In genomic region chr9:91814681-91815212, GRCh38 we compare ENCODE assay signal across 26 cellular contexts.
DNase-seq lines count a peak whose midpoint lies in the region; ATAC-seq, FAIRE-seq and TF ChIP-seq lines count a peak whose summit lies in the region.
"Had no signal": no experiment of that assay in that cellular context is flagged by ENCODE, and none has a peak within 500 bp of the region (broad histone marks: within the 10 kb centered on the region; RNA-seq: fewer than 3 reads in every experiment).

No MANE protein-coding gene starts in this region.

- H3K9me3 ChIP-seq in HEK293 (ENCODE audit: control insufficient read depth, insufficient read depth, low read depth, low read length) (no peaks in the 10 kb centered on the region), adrenal gland (replicated peaks in 1 of 3) (no peaks in the 10 kb centered on the region)
- H3K9me3 ChIP-seq: lower lobe of right lung, stomach, thyroid gland had no signal

- no peak for TF ChIP-seq POLR2A in adrenal gland (IDR thresholded peaks at IDR 0.05)
- TF ChIP-seq POLR2A in GM12891 (IDR thresholded peaks at IDR 0.05; ENCODE audit: low read depth, low read length): no peak

- DNase-seq in adrenal gland (peak in 5 of 7 donors; percentile 35 to 65 (median 57)), left kidney (ENCODE audit: low read depth, low spot score) (peak; percentile 43), progenitor cell of endocrine pancreas (ENCODE audit: low spot score, unreplicated experiment) (no peak), ACHN (no peak), GM12891 (ENCODE audit: insufficient read length, low spot score) (no peak)
- DNase-seq: activated B cell treated with CpG ODN at 0.5 μM for 24 hours; activated gamma-delta T cell treated with Interleukin-2 at 50 U/mL for 16 hours; activated naive CD8-positive, alpha-beta T cell treated with anti-CD3 and anti-CD28 coated beads, Interleukin-2, amount 50 U/mL, for 24 hours; activated T-cell treated with anti-CD3 and anti-CD28 coated beads, Interleukin-2, amount 50 U/mL, for 48 hours; CD8-positive, alpha-beta memory T cell; central memory CD4-positive, alpha-beta T cell; foreskin melanocyte; HCEC 1CT; lower lobe of right lung; MM.1S; NCI-H2029 treated with DMSO at 0.1 percent for 48 hours; NCI-H446 treated with DMSO at 0.1 percent for 48 hours; RPMI8226; stimulated activated CD4-positive, alpha-beta T cell treated with anti-CD3 and anti-CD28 coated beads, Interleukin-4, amount 100 ng/mL, for 1 hour; stomach; T-helper 1 cell; thyroid gland had no signal

- no peaks in the 10 kb centered on the region for H3K27me3 ChIP-seq in adrenal gland
- H3K27me3 ChIP-seq: stomach, thyroid gland had no signal

- WGBS in adrenal gland, 4 donors: 50 to 68% (median 55%) methylated on average over 8 of the region's 8 CpGs

- peaks cover 53% of the 10 kb centered on the region for H3K4me1 Mint-ChIP-seq in progenitor cell of endocrine pancreas (ENCODE audit: low read depth)
- H3K4me1 Mint-ChIP-seq: activated B cell treated with CpG ODN at 0.5 μM for 24 hours; activated CD8-positive, alpha-beta memory T cell treated with anti-CD3 and anti-CD28 coated beads, Interleukin-2, amount 10 ng/mL, durations not matched to agents 7 days and 5 days; activated naive CD8-positive, alpha-beta T cell treated with anti-CD3 and anti-CD28 coated beads, Interleukin-2, amount 50 U/mL, for 24 hours; CD8-positive, alpha-beta memory T cell had no signal

- H3K36me3 Mint-ChIP-seq in progenitor cell of endocrine pancreas (ENCODE audit: insufficient read depth): no peaks in the 10 kb centered on the region
- H3K36me3 Mint-ChIP-seq: activated CD8-positive, alpha-beta memory T cell treated with anti-CD3 and anti-CD28 coated beads, Interleukin-2, amount 10 ng/mL, durations not matched to agents 7 days and 5 days; CD8-positive, alpha-beta memory T cell had no signal

- FAIRE-seq in GM12891 (lab: Jason Lieb, UNC): no peak

- CTCF ChIA-PET in HEK293 (lab: Yijun Ruan, JAX): interaction anchor here (0.5 to 0.7 kb wide), 2 partner anchors 110 to 154 kb away, joined by 3 read pairs; no protein-coding TSS in a partner anchor

- H3K9me3 Mint-ChIP-seq in progenitor cell of endocrine pancreas (ENCODE audit: low read depth): no peaks in the 10 kb centered on the region
- H3K9me3 Mint-ChIP-seq: activated B cell treated with CpG ODN at 0.5 μM for 24 hours; activated naive CD8-positive, alpha-beta T cell treated with anti-CD3 and anti-CD28 coated beads, Interleukin-2, amount 50 U/mL, for 24 hours; CD8-positive, alpha-beta memory T cell; neural crest cell had no signal

- ATAC-seq in HG03108 (IDR thresholded peaks at IDR 0.05; ENCODE audit: unreplicated experiment): no peak
- ATAC-seq: activated CD8-positive, alpha-beta memory T cell treated with anti-CD3 and anti-CD28 coated beads, Interleukin-2, amount 10 ng/mL, durations not matched to agents 7 days and 5 days; activated naive CD8-positive, alpha-beta T cell treated with anti-CD3 and anti-CD28 coated beads, Interleukin-2, amount 50 U/mL, for 24 hours; lower lobe of right lung had no signal

- H3K36me3 ChIP-seq in HEK293 (ENCODE audit: control insufficient read depth in 2 of 2, insufficient read depth in 1 of 2, low read length in 2 of 2): no peaks in the 10 kb centered on the region
- no peaks in the 10 kb centered on the region for H3K36me3 ChIP-seq in adrenal gland (replicated peaks in 1 of 2)
- H3K36me3 ChIP-seq: lower lobe of right lung, stomach, thyroid gland had no signal

- no peak overlapping the region for H3K4me3 Mint-ChIP-seq in progenitor cell of endocrine pancreas (ENCODE audit: low read depth)
- H3K4me3 Mint-ChIP-seq: activated B cell treated with CpG ODN at 0.5 μM for 24 hours; activated CD8-positive, alpha-beta memory T cell treated with anti-CD3 and anti-CD28 coated beads, Interleukin-2, amount 10 ng/mL, durations not matched to agents 7 days and 5 days; activated naive CD8-positive, alpha-beta T cell treated with anti-CD3 and anti-CD28 coated beads, Interleukin-2, amount 50 U/mL, for 24 hours; CD8-positive, alpha-beta memory T cell; neural crest cell had no signal

- no peak overlapping the region for H3K4me3 ChIP-seq in HEK293 (ENCODE audit: low read depth, low read length)
- no peak overlapping the region for H3K4me3 ChIP-seq in adrenal gland
- H3K4me3 ChIP-seq: lower lobe of right lung, stomach, thyroid gland had no signal

- H3K27ac ChIP-seq in HEK293 (ENCODE audit: extremely low read depth, low read depth, low read length) (no peak overlapping the region), adrenal gland (peak overlapping the region in 2 of 5 donors; percentile 59 to 64)
- H3K27ac ChIP-seq: lower lobe of right lung had no signal

- POLR2A ChIA-PET in HEK293 (lab: Yijun Ruan, JAX): no interaction called here

- in situ Hi-C loops in ACHN (cut with HindIII; ENCODE audit: low pct_ligation_motif_present, low pct_unique_long_range_greater_than_20kb, low sequenced_read_pairs): no loop called here

- H3K27ac Mint-ChIP-seq in progenitor cell of endocrine pancreas: peak overlapping the region; percentile 23
- H3K27ac Mint-ChIP-seq: activated B cell treated with CpG ODN at 0.5 μM for 24 hours; activated CD8-positive, alpha-beta memory T cell treated with anti-CD3 and anti-CD28 coated beads, Interleukin-2, amount 10 ng/mL, durations not matched to agents 7 days and 5 days; activated naive CD8-positive, alpha-beta T cell treated with anti-CD3 and anti-CD28 coated beads, Interleukin-2, amount 50 U/mL, for 24 hours had no signal

- peaks cover 2% of the 10 kb centered on the region; the same call in 1 of the 2 replicates for H3K4me1 ChIP-seq in HEK293 (ENCODE audit: control insufficient read depth, insufficient read depth, low read length)
- peaks cover 24 to 31% of the 10 kb centered on the region in 2 donors for H3K4me1 ChIP-seq in adrenal gland (replicated peaks in 1 of 2)

- TF ChIP-seq CTCF in HEK293 (tag by site-specific recombination; IDR thresholded peaks at IDR 0.05): no peak
- no peak for TF ChIP-seq CTCF in adrenal gland (IDR thresholded peaks at IDR 0.05)
- TF ChIP-seq CTCF in progenitor cell of endocrine pancreas (IDR thresholded peaks at IDR 0.05; ENCODE audit: unreplicated experiment): no peak

- intact Hi-C loops in adrenal gland (cut with DNase I): no loop called here

- H3K27me3 Mint-ChIP-seq in progenitor cell of endocrine pancreas: no peaks in the 10 kb centered on the region
- H3K27me3 Mint-ChIP-seq: activated B cell treated with CpG ODN at 0.5 μM for 24 hours; activated naive CD8-positive, alpha-beta T cell treated with anti-CD3 and anti-CD28 coated beads, Interleukin-2, amount 50 U/mL, for 24 hours had no signal

TF ChIP-seq in HEK293, 187 proteins besides CTCF, POLR2A, EP300 and RAD21:
- TF ChIP-seq ZNF335 (tag by site-specific recombination; conservative IDR thresholded peaks at IDR 0.05) (peak; percentile 69), MZF1 (tag by site-specific recombination; IDR thresholded peaks at IDR 0.05; ENCODE audit: borderline replicate concordance) (no peak)

TF ChIP-seq in GM12891, 5 proteins besides CTCF, POLR2A, EP300 and RAD21:
- TF ChIP-seq PAX5 (IDR thresholded peaks at IDR 0.05; ENCODE audit: insufficient read depth, low read length, severe bottlenecking): no peak
- no peak for TF ChIP-seq POLR2AphosphoS5 (IDR thresholded peaks at IDR 0.05; ENCODE audit: low read depth, low read length)
- TF ChIP-seq TAF1 (IDR thresholded peaks at IDR 0.05; ENCODE audit: low read depth, low read length): no peak
- TF ChIP-seq POU2F2 (IDR thresholded peaks at IDR 0.05; ENCODE audit: low read depth, low read length): no peak
- TF ChIP-seq SPI1 (IDR thresholded peaks at IDR 0.05; ENCODE audit: low read depth, low read length): no peak

Comparison
In these comparisons a context has a peak if more than half of its experiments do, and no peak if none do; other contexts are left out.
1. DNase-seq: peak in adrenal gland (5 of 7) and left kidney (single experiment); none in progenitor cell of endocrine pancreas (single experiment), ACHN (single experiment) and GM12891 (single experiment).